21 cellular contexts compared by ENCODE assay signal in genomic region chr14:85813040-85813439, GRCh38.
DNase-seq lines count a peak whose midpoint lies in the region; ATAC-seq and TF ChIP-seq lines count a peak whose summit lies in the region.
"Had no signal": no experiment of that assay in that cellular context is flagged by ENCODE, and none has a peak within 500 bp of the region (broad histone marks: within the 10 kb centered on the region; RNA-seq: fewer than 3 reads in every experiment).

No MANE protein-coding gene starts in this region.

- H3K27ac Mint-ChIP-seq in activated CD8-positive, alpha-beta T cell treated with anti-CD3 and anti-CD28 coated beads for 36 hours, result no peak overlapping the region
- H3K27ac Mint-ChIP-seq: CD4-positive, CD25-positive, alpha-beta regulatory T cell; CD8-positive, alpha-beta memory T cell; HFFc6 had no signal

- H3K36me3 Mint-ChIP-seq in activated CD8-positive, alpha-beta T cell treated with anti-CD3 and anti-CD28 coated beads for 36 hours (ENCODE audit: low read depth), result no peaks in the 10 kb centered on the region
- H3K36me3 Mint-ChIP-seq: CD4-positive, CD25-positive, alpha-beta regulatory T cell; CD8-positive, alpha-beta memory T cell had no signal

- no peak overlapping the region for H3K4me3 Mint-ChIP-seq in activated CD8-positive, alpha-beta T cell treated with anti-CD3 and anti-CD28 coated beads for 36 hours
- H3K4me3 Mint-ChIP-seq: CD4-positive, CD25-positive, alpha-beta regulatory T cell; CD8-positive, alpha-beta memory T cell; HFFc6 had no signal

- H4K20me1 ChIP-seq in DND-41 (ENCODE audit: insufficient read depth, low read length), result no peaks in the 10 kb centered on the region
- no peaks in the 10 kb centered on the region for H4K20me1 ChIP-seq in MM.1S (ENCODE audit: insufficient read depth, low read length)

- ATAC-seq in DND-41 (ENCODE audit: insufficient read depth, low read depth), result peak; percentile 95
- ATAC-seq in activated CD8-positive, alpha-beta T cell treated with anti-CD3 and anti-CD28 coated beads for 36 hours, result peak; percentile 39
- no peak for ATAC-seq in foreskin keratinocyte
- ATAC-seq: HCT116 had no signal

- CTCF ChIA-PET in activated CD8-positive, alpha-beta T cell treated with anti-CD3 and anti-CD28 coated beads for 36 hours (lab: Charles Lee), result no interaction called here

- H2AFZ ChIP-seq in DND-41 (ENCODE audit: low read depth, low read length) (no peak overlapping the region), MM.1S (ENCODE audit: low read length) (no peak overlapping the region)

- H3K9me3 ChIP-seq in DND-41 (ENCODE audit: insufficient read depth, low read length, severe bottlenecking), result no peaks in the 10 kb centered on the region
- no peaks in the 10 kb centered on the region for H3K9me3 ChIP-seq in MM.1S (replicated peaks; ENCODE audit: insufficient read depth, low read length)
- H3K9me3 ChIP-seq: BE2C had no signal

- H3K9ac ChIP-seq in DND-41 (ENCODE audit: low read depth, low read length) (no peak overlapping the region), MM.1S (ENCODE audit: low read length) (no peak overlapping the region)

- DNase-seq in DND-41, result peak; percentile 39
- DNase-seq in GDM1 (lab: John Stamatoyannopoulos, UW), result peak; percentile 81
- peak; percentile 73 for DNase-seq in MM.1S
- DNase-seq in activated CD8-positive, alpha-beta T cell treated with anti-CD3 and anti-CD28 coated beads for 36 hours, result peak; percentile 1
- DNase-seq in cortex of kidney (lab: John Stamatoyannopoulos, UW), result no peak
- no peak for DNase-seq in NCI-H510A treated with DMSO at 0.1 percent for 48 hours (lab: John Stamatoyannopoulos, UW)
- DNase-seq in NCI-H345 (lab: John Stamatoyannopoulos, UW), result no peak
- no peak for DNase-seq in foreskin keratinocyte
- DNase-seq: ACHN; BE2C; C1 segment of cervical spinal cord; CD4-positive, CD25-positive, alpha-beta regulatory T cell; CD8-positive, alpha-beta memory T cell; COR-L47; DMS 273 treated with DMSO at 0.1 percent for 48 hours; GF-D8; GOT3; H7; HFFc6; IMR-90 had no signal

- no peaks in the 10 kb centered on the region for H3K9me2 ChIP-seq in MM.1S (replicated peaks; ENCODE audit: insufficient read depth, low read length)

- H3K4me3 ChIP-seq in DND-41 (ENCODE audit: low read depth in 1 of 2, low read length in 2 of 2), result no peak overlapping the region
- H3K4me3 ChIP-seq in MM.1S (ENCODE audit: low read length), result no peak overlapping the region

- no peaks in the 10 kb centered on the region for H3K4me1 Mint-ChIP-seq in activated CD8-positive, alpha-beta T cell treated with anti-CD3 and anti-CD28 coated beads for 36 hours (ENCODE audit: low read depth)
- H3K4me1 Mint-ChIP-seq: CD4-positive, CD25-positive, alpha-beta regulatory T cell; CD8-positive, alpha-beta memory T cell had no signal

- intact Hi-C loops in activated CD8-positive, alpha-beta T cell treated with anti-CD3 and anti-CD28 coated beads for 36 hours (cut with micrococcal nuclease), result no loop called here

- H3K79me2 ChIP-seq in DND-41 (ENCODE audit: insufficient read depth, low read length) (no peaks in the 10 kb centered on the region), MM.1S (ENCODE audit: low read length) (no peaks in the 10 kb centered on the region)

- TF ChIP-seq CTCF in DND-41 (IDR thresholded peaks at IDR 0.05; ENCODE audit: borderline replicate concordance, extremely low read depth, low read length, poor library complexity, severe bottlenecking), result no peak
- no peak for TF ChIP-seq CTCF in MM.1S (IDR thresholded peaks at IDR 0.05; ENCODE audit: low read length)
- TF ChIP-seq CTCF in activated CD8-positive, alpha-beta T cell treated with anti-CD3 and anti-CD28 coated beads for 36 hours (IDR thresholded peaks at IDR 0.05), result no peak
- TF ChIP-seq CTCF in foreskin keratinocyte (conservative IDR thresholded peaks at IDR 0.05), result no peak

- H3K27me3 Mint-ChIP-seq in activated CD8-positive, alpha-beta T cell treated with anti-CD3 and anti-CD28 coated beads for 36 hours, result peaks cover 2% of the 10 kb centered on the region
- H3K27me3 Mint-ChIP-seq: CD4-positive, CD25-positive, alpha-beta regulatory T cell; CD8-positive, alpha-beta memory T cell had no signal

- H3F3A ChIP-seq in MM.1S (ENCODE audit: insufficient read depth, low read length), result no peaks in the 10 kb centered on the region

- H3K27me3 ChIP-seq in DND-41 (ENCODE audit: insufficient read depth, low read length, poor library complexity) (no peaks in the 10 kb centered on the region), MM.1S (replicated peaks; ENCODE audit: insufficient read depth, low read length) (no peaks in the 10 kb centered on the region), foreskin keratinocyte (no peaks in the 10 kb centered on the region)
- H3K27me3 ChIP-seq: BE2C had no signal

- no peaks in the 10 kb centered on the region for H3K9me3 Mint-ChIP-seq in activated CD8-positive, alpha-beta T cell treated with anti-CD3 and anti-CD28 coated beads for 36 hours
- H3K9me3 Mint-ChIP-seq: CD8-positive, alpha-beta memory T cell had no signal

- H3K36me3 ChIP-seq in DND-41 (ENCODE audit: insufficient read depth, low read length), result no peaks in the 10 kb centered on the region
- H3K36me3 ChIP-seq in MM.1S (replicated peaks; ENCODE audit: insufficient read depth, low read length), result no peaks in the 10 kb centered on the region
- H3K36me3 ChIP-seq: BE2C had no signal

- H3K4me2 ChIP-seq in DND-41 (ENCODE audit: insufficient read depth, low read length), result 0 out of 2 replicates have a peak overlapping the region, but pooled peaks have one; percentile 3
- H3K4me2 ChIP-seq in MM.1S (ENCODE audit: low read depth, low read length), result peak overlapping the region; percentile 45; the same call in 1 of the 2 replicates

- POLR2A ChIA-PET in activated CD8-positive, alpha-beta T cell treated with anti-CD3 and anti-CD28 coated beads for 36 hours (lab: Charles Lee), result no interaction called here

- H3K4me1 ChIP-seq in DND-41 (ENCODE audit: insufficient read depth, low read length), result peaks cover 10% of the 10 kb centered on the region; the same call in 1 of the 2 replicates
- 0 out of 2 replicates have a peak, but pooled peaks cover 4% of the 10 kb centered on the region for H3K4me1 ChIP-seq in MM.1S (ENCODE audit: low read length)
- no peaks in the 10 kb centered on the region for H3K4me1 ChIP-seq in foreskin keratinocyte
- H3K4me1 ChIP-seq: BE2C had no signal

- H3K27ac ChIP-seq in DND-41 (ENCODE audit: low read length) (0 out of 2 replicates have a peak overlapping the region, but pooled peaks have one; percentile 35), MM.1S (ENCODE audit: low read length) (0 out of 2 replicates have a peak overlapping the region, but pooled peaks have one; percentile 30), foreskin keratinocyte (no peak overlapping the region)

Comparison
In these comparisons a context has a peak if more than half of its experiments do, and no peak if none do; other contexts are left out.
1. DNase-seq: peak in DND-41 (single experiment), GDM1 (single experiment), MM.1S (single experiment) and activated CD8-positive, alpha-beta T cell treated with anti-CD3 and anti-CD28 coated beads for 36 hours (single experiment); none in cortex of kidney (single experiment), NCI-H510A treated with DMSO at 0.1 percent for 48 hours (single experiment), NCI-H345 (single experiment) and foreskin keratinocyte (0 of 2).